21 cellular contexts compared by ENCODE assay signal in the genomic region with DNA sequence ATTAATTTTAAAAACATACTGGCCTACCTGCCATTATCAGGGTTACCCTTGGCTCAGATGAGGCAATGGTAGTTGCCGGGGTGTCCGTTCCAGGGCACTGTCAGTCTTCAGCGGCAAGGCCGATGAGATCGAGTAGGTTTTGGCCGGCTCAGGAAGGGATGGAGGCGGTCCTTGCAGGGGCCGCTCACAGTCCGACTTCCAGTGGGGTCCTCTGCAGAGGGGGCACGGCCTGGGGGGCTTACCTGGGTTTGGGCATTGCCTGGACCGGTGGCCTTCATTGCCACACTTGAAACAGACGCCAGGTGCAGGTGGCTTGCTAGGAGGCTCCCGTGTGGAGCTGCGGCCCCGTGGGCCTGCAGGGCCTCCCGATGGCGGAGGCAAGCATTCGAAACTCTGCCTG. TPM values are rescaled to one million over a fixed set of nuclear protein-coding genes. Genes with fewer than 3 reads are reported as not detected.
DNase-seq lines count a peak whose midpoint lies in the region; ATAC-seq, FAIRE-seq and TF ChIP-seq lines count a peak whose summit lies in the region.
"Had no signal": no experiment of that assay in that cellular context is flagged by ENCODE, and none has a peak within 500 bp of the region (broad histone marks: within the 10 kb centered on the region; RNA-seq: fewer than 3 reads in every experiment).

No MANE protein-coding gene starts in this region.

- peak in 1 of 2 experiments; percentile 15; a peak in 1 of 4 replicates for TF ChIP-seq RAD21 in H1 (IDR thresholded peaks at IDR 0.05 in 1 of 2, conservative IDR thresholded peaks at IDR 0.05 in 1 of 2; ENCODE audit: low read depth in 2 of 2, low read length in 2 of 2)

- H3K9ac ChIP-seq in NT2/D1 (ENCODE audit: insufficient read length, low read depth) = peak overlapping the region; percentile 65
- no peak overlapping the region for H3K9ac ChIP-seq in H1 (replicated peaks in 1 of 4; ENCODE audit: extremely low read depth in 1 of 4, low read depth in 3 of 4, low read length in 3 of 4)

- H3K9me2 ChIP-seq in GM23338 (ENCODE audit: insufficient read depth) = no peaks in the 10 kb centered on the region

- no peak for TF ChIP-seq POLR2A in H1 (IDR thresholded peaks at IDR 0.05; ENCODE audit: control extremely low read depth in 1 of 2, low read depth in 2 of 2, low read length in 2 of 2)
- no peak for TF ChIP-seq POLR2A in spleen (IDR thresholded peaks at IDR 0.05)
- TF ChIP-seq POLR2A in sigmoid colon (IDR thresholded peaks at IDR 0.05) = no peak

- H3K56ac ChIP-seq in H1 (replicated peaks; ENCODE audit: insufficient read length, low read depth, low read length) = no peak overlapping the region

- H3K9me3 ChIP-seq in NT2/D1 (ENCODE audit: insufficient read depth, low read length) = no peaks in the 10 kb centered on the region
- H3K9me3 ChIP-seq in H1 (ENCODE audit: insufficient read depth in 2 of 2, low read depth in 1 of 2, low read length in 1 of 2) = no peaks in the 10 kb centered on the region
- H3K9me3 ChIP-seq in spleen = no peaks in the 10 kb centered on the region
- H3K9me3 ChIP-seq in sigmoid colon = no peaks in the 10 kb centered on the region
- H3K9me3 ChIP-seq: BE2C, SJSA1 had no signal

- no peak overlapping the region for H4K8ac ChIP-seq in H1 (ENCODE audit: extremely low read depth, insufficient read depth, low read length)

- TF ChIP-seq CTCF in GM23338 (conservative IDR thresholded peaks at IDR 0.05; ENCODE audit: low read depth in 2 of 2) (peak in 1 of 2 experiments; percentile 13; a peak in 1 of 4 replicates), H1 (IDR thresholded peaks at IDR 0.05; ENCODE audit: control extremely low read depth in 1 of 3, insufficient read depth in 1 of 3, low read depth in 1 of 3, low read length in 3 of 3) (no peak), spleen (IDR thresholded peaks at IDR 0.05 in 8 of 11, conservative IDR thresholded peaks at IDR 0.05 in 3 of 11) (no peak), sigmoid colon (IDR thresholded peaks at IDR 0.05) (no peak)

- DNase-seq in GM23338 (ENCODE audit: low spot score) (no peak), NT2/D1 (ENCODE audit: low read depth, low spot score) (no peak), H1 (ENCODE audit: low read depth in 1 of 2, low spot score in 2 of 2) (no peak), spleen (peak; percentile 75), left cardiac atrium (no peak), sigmoid colon (no peak)
- DNase-seq: BE2C; CD8-positive, alpha-beta T cell; DMS79 treated with DMSO at 0.1 percent for 48 hours; GM23248; IMR-90; NCI-H1436; NCI-H2029; NCI-H748 treated with DMSO at 0.1 percent for 48 hours; PC-9; SW 1271 had no signal

- POLR2A ChIA-PET in H1 (lab: Charles Lee; ENCODE audit: partially characterized antibody) = interaction anchor here (1.0 to 3.2 kb wide), 6 partner anchors 9 to 75 kb away, joined by 3 to 11 read pairs (median 4); no protein-coding TSS in a partner anchor

- H3K9me3 Mint-ChIP-seq in GM23338 = no peaks in the 10 kb centered on the region; the same call in 2 of the 3 replicates
- H3K9me3 Mint-ChIP-seq: CD8-positive, alpha-beta T cell had no signal

- H2BK12ac ChIP-seq in H1 (ENCODE audit: low read depth, low read length) = peak overlapping the region; percentile 62

- H3K23ac ChIP-seq in H1 (ENCODE audit: insufficient read length) = no peak overlapping the region

- H3K27ac ChIP-seq in GM23338 (ENCODE audit: low read depth) (0 out of 2 replicates have a peak overlapping the region, but pooled peaks have one; percentile 0), H1 (ENCODE audit: low read depth, low read length) (no peak overlapping the region), spleen (no peak overlapping the region), sigmoid colon (no peak overlapping the region)
- H3K27ac ChIP-seq: GM23248, PC-9, SJSA1 had no signal

- H3K79me2 ChIP-seq in GM23338 (replicated peaks; ENCODE audit: insufficient read depth) (peaks cover 6% of the 10 kb centered on the region; the same call in 1 of the 2 replicates), H1 (ENCODE audit: control insufficient read depth in 1 of 2, insufficient read depth in 2 of 2, low read length in 2 of 2) (no peaks in the 10 kb centered on the region; a peak in 1 of 4 replicates)

- H2AK5ac ChIP-seq in H1 (ENCODE audit: low read depth, low read length) = peak overlapping the region; percentile 33; the same call in 1 of the 2 replicates

- H3K4me3 ChIP-seq in GM23338 (no peak overlapping the region), NT2/D1 (ENCODE audit: insufficient read length, low read depth) (no peak overlapping the region), H1 (ENCODE audit: extremely low read depth in 1 of 4, insufficient read depth in 2 of 4, low read depth in 3 of 4, low read length in 4 of 4) (no peak overlapping the region), spleen (no peak overlapping the region), sigmoid colon (no peak overlapping the region)
- H3K4me3 ChIP-seq: GM23248, PC-9, SJSA1 had no signal

- H3K4me1 Mint-ChIP-seq in GM23338 = peaks cover 30% of the 10 kb centered on the region

- ATAC-seq in GM23338 = no peak
- ATAC-seq in left cardiac atrium = no peak
- ATAC-seq in GM18909 (IDR thresholded peaks at IDR 0.05; ENCODE audit: poor library complexity, unreplicated experiment) = no peak
- ATAC-seq: CD8-positive, alpha-beta T cell had no signal

- H3K4me2 ChIP-seq in GM23338 (0 out of 2 replicates have a peak overlapping the region, but pooled peaks have one; percentile 20), H1 (ENCODE audit: insufficient read depth in 1 of 2, low read depth in 2 of 2, low read length in 2 of 2) (peak overlapping the region in 1 of 2 experiments; percentile 38; a peak in 1 of 4 replicates)

- no peak overlapping the region for H2BK120ac ChIP-seq in H1 (replicated peaks; ENCODE audit: low read depth, low read length)

- H3K4me3 Mint-ChIP-seq in GM23338 = no peak overlapping the region
- H3K4me3 Mint-ChIP-seq: CD8-positive, alpha-beta T cell had no signal

- peak overlapping the region; percentile 85 for H4K91ac ChIP-seq in H1 (replicated peaks; ENCODE audit: insufficient read length, low read length)

- no peak for FAIRE-seq in H1 (lab: Jason Lieb, UNC)
- FAIRE-seq: G401.6 had no signal

- no peaks in the 10 kb centered on the region for H4K20me1 ChIP-seq in GM23338 (replicated peaks; ENCODE audit: insufficient read depth)
- no peaks in the 10 kb centered on the region for H4K20me1 ChIP-seq in H1 (replicated peaks in 1 of 2; ENCODE audit: control insufficient read depth in 1 of 2, insufficient read depth in 2 of 2, low read length in 2 of 2)

- no peak overlapping the region for H3K14ac ChIP-seq in H1 (ENCODE audit: insufficient read length)

- H2BK15ac ChIP-seq in H1 (ENCODE audit: low read length) = 0 out of 2 replicates have a peak overlapping the region, but pooled peaks have one; percentile 61

- no peak overlapping the region for H3K27ac Mint-ChIP-seq in GM23338
- H3K27ac Mint-ChIP-seq: CD8-positive, alpha-beta T cell had no signal

- no peaks in the 10 kb centered on the region; the same call in 1 of the 2 replicates for H3K23me2 ChIP-seq in H1 (ENCODE audit: low read depth, low read length)

- H3K27me3 ChIP-seq in GM23338 (ENCODE audit: insufficient read depth) (no peaks in the 10 kb centered on the region), NT2/D1 (ENCODE audit: insufficient read depth, insufficient read length) (no peaks in the 10 kb centered on the region), H1 (replicated peaks in 1 of 4; ENCODE audit: control insufficient read depth in 3 of 4, extremely low read depth in 1 of 4, insufficient read depth in 3 of 4, low read length in 3 of 4) (no peaks in the 10 kb centered on the region), spleen (replicated peaks in 1 of 7) (no peaks in the 10 kb centered on the region), sigmoid colon (no peaks in the 10 kb centered on the region)
- H3K27me3 ChIP-seq: BE2C, SJSA1 had no signal

- intact Hi-C loops in spleen (cut with DNase I; ENCODE audit: low total_unique reads) (no loop called here), left cardiac atrium (cut with DNase I) (no loop called here), sigmoid colon (cut with DNase I) (no loop called here)

- TF ChIP-seq EP300 in H1 (IDR thresholded peaks at IDR 0.05; ENCODE audit: borderline replicate concordance in 1 of 2, low read depth in 2 of 2, low read length in 2 of 2) (no peak), sigmoid colon (IDR thresholded peaks at IDR 0.05) (no peak)

- CTCF ChIA-PET in H1 (lab: Charles Lee; ENCODE audit: partially characterized antibody) = interaction anchor here (0.6 to 1.7 kb wide), 7 partner anchors 8 to 110 kb away, joined by 3 to 5 read pairs (median 3); a partner anchor contains a TSS

- H3K79me1 ChIP-seq in H1 (ENCODE audit: low read depth, low read length) = no peaks in the 10 kb centered on the region

- H3K4me1 ChIP-seq in GM23338 (ENCODE audit: insufficient read depth) = peaks cover 23% of the 10 kb centered on the region; the same call in 1 of the 2 replicates
- peaks cover 9% of the 10 kb centered on the region for H3K4me1 ChIP-seq in NT2/D1 (ENCODE audit: insufficient read depth, insufficient read length)
- peaks cover 11 to 18% (median 14%) of the 10 kb centered on the region in 4 experiments for H3K4me1 ChIP-seq in H1 (replicated peaks in 1 of 4; ENCODE audit: control insufficient read depth in 3 of 4, insufficient read depth in 4 of 4, low read length in 3 of 4)
- H3K4me1 ChIP-seq in spleen = peaks cover 3 to 15% (median 10%) of the 10 kb centered on the region in 6 donors
- peaks cover 0 to 14% (median 9%) of the 10 kb centered on the region in 4 donors for H3K4me1 ChIP-seq in sigmoid colon
- H3K4me1 ChIP-seq: BE2C had no signal

- peak overlapping the region; percentile 48 for H3K18ac ChIP-seq in H1 (ENCODE audit: extremely low read depth, low read length)

- H3K36me3 ChIP-seq in GM23338 (ENCODE audit: insufficient read depth) (peaks cover 5% of the 10 kb centered on the region), NT2/D1 (ENCODE audit: insufficient read depth, insufficient read length, low read length) (peaks cover 51% of the 10 kb centered on the region), H1 (ENCODE audit: control insufficient read depth in 2 of 4, insufficient read depth in 4 of 4, low read length in 3 of 4) (peaks cover 0 to 13% (median 0%) of the 10 kb centered on the region in 4 experiments; a peak in 3 of 8 replicates), spleen (no peaks in the 10 kb centered on the region), sigmoid colon (no peaks in the 10 kb centered on the region)
- H3K36me3 ChIP-seq: BE2C, SJSA1 had no signal

- no peaks in the 10 kb centered on the region for H3F3A ChIP-seq in GM23338 (replicated peaks; ENCODE audit: low read depth)

- H3K36me3 Mint-ChIP-seq in GM23338 (ENCODE audit: low read depth) = peaks cover 14% of the 10 kb centered on the region
- H3K36me3 Mint-ChIP-seq: CD8-positive, alpha-beta T cell had no signal

- peak overlapping the region; percentile 75 for H2BK20ac ChIP-seq in H1 (ENCODE audit: low read length)

- H4K5ac ChIP-seq in H1 (ENCODE audit: insufficient read length, low read depth, low read length) = no peak overlapping the region

- H3K27me3 Mint-ChIP-seq in GM23338 (ENCODE audit: insufficient read depth, low read depth, poor library complexity) = peaks cover 14% of the 10 kb centered on the region

- H2BK5ac ChIP-seq in H1 (ENCODE audit: low read depth, low read length) = peak overlapping the region; percentile 18; the same call in 1 of the 2 replicates

- H2AFZ ChIP-seq in GM23338 (no peak overlapping the region), H1 (ENCODE audit: low read length) (no peak overlapping the region)
- H2AFZ ChIP-seq: PC-9 had no signal

- H3K4ac ChIP-seq in H1 (replicated peaks; ENCODE audit: insufficient read length, low read depth, low read length) = no peak overlapping the region

- WGBS in H1 (ENCODE audit: extremely low coverage in 1 of 2, insufficient coverage in 1 of 2, insufficient read length in 1 of 2, insufficient replicate concordance in 2 of 2, low coverage in 1 of 2, low lambda C conversion rate in 2 of 2, missing lambda C conversion rate in 1 of 2), 2 experiments = 95% methylated on average over 11 of the region's 18 CpGs; no CpG with 5 or more reads in 1 of the 2 experiments
- 91 to 96% (median 94%) methylated on average over 18 of the region's 18 CpGs for WGBS in spleen, 5 donors
- whole genome bisulfite sequencing in sigmoid colon, 2 donors = 88 to 93% methylated on average over 18 of the region's 18 CpGs

RNA-seq across cellular contexts. Expression of a gene that starts 2.5 kb away (rescaled TPM):
- 37.0 and 44.2 TPM in 2 replicates for total RNA-seq in GM23338 (2014; rRNA removed; shearing (Covaris generic))
- 31.7 and 34.1 TPM in 2 replicates for polyA plus RNA-seq in GM23338 (2016; fragmentation: Nextera tagmentation; extraction: Ambion mirVana)
- 14.9 and 17.7 TPM in 2 replicates for total RNA-seq in H1 (2021; fragmentation: NEBNext Ultra II Directional; extraction: Animal tissue kit (Norgen Biotek cat#: 25700))
- 4.0 and 4.2 TPM in 2 replicates for polyA plus RNA-seq in H1 (2011; rRNA removed)
- 5.6 TPM for polyA plus RNA-seq in H1 (2011; cell fraction: cytosol; rRNA removed)
- polyA plus RNA-seq in H1 (2011; cell fraction: nucleus; rRNA removed) = 4.1 TPM
- polyA plus RNA-seq in H1 (2012, experiment 1 of 2) = 5.0 to 5.6 TPM (median 5.4 TPM) in 4 replicates
- 2.3 TPM for polyA plus RNA-seq in H1 (2012, experiment 2 of 2)
- polyA plus RNA-seq in H1 (2013, experiment 1 of 2) = 95.5 TPM
- 113 TPM for polyA plus RNA-seq in H1 (2013, experiment 2 of 2)
- polyA minus RNA-seq in H1 (2011; rRNA and poly(A)+ RNA removed) = 2.5 and 3.7 TPM in 2 replicates
- polyA minus RNA-seq in H1 (2011; cell fraction: cytosol; rRNA and poly(A)+ RNA removed) = 2.5 TPM
- polyA minus RNA-seq in H1 (2011; cell fraction: nucleus; rRNA and poly(A)+ RNA removed) = 1.2 TPM
- not detected for total RNA-seq in spleen
- polyA plus RNA-seq in spleen = under 1 TPM in 1 of 3 donors, not detected in 2; 0.05 TPM
- not detected for total RNA-seq in left cardiac atrium
- total RNA-seq in sigmoid colon = not detected
- under 1 TPM in 1 of 3 donors, not detected in 2; 0.07 TPM for polyA plus RNA-seq in sigmoid colon
- total RNA-seq: GM23248, HT-29, NCI-H460, PC-9, SJSA1 had no signal
- polyA plus RNA-seq: GM23248, IMR-90 had no signal

RNA-seq across cellular contexts. Expression of a gene that starts 29.8 kb away (rescaled TPM):
- 42.4 and 51.5 TPM in 2 replicates for total RNA-seq in GM23338 (2014; rRNA removed; shearing (Covaris generic))
- 71.2 and 75.5 TPM in 2 replicates for polyA plus RNA-seq in GM23338 (2016; fragmentation: Nextera tagmentation; extraction: Ambion mirVana)
- 44.4 and 47.1 TPM in 2 replicates for total RNA-seq in H1 (2021; fragmentation: NEBNext Ultra II Directional; extraction: Animal tissue kit (Norgen Biotek cat#: 25700))
- polyA plus RNA-seq in H1 (2011; rRNA removed) = 17.0 and 18.2 TPM in 2 replicates
- polyA plus RNA-seq in H1 (2011; cell fraction: cytosol; rRNA removed) = 23.3 TPM
- polyA plus RNA-seq in H1 (2011; cell fraction: nucleus; rRNA removed) = 23.3 TPM
- 27.5 to 34.5 TPM (median 31.8 TPM) in 4 replicates for polyA plus RNA-seq in H1 (2012, experiment 1 of 2)
- polyA plus RNA-seq in H1 (2012, experiment 2 of 2) = 22.5 TPM
- polyA plus RNA-seq in H1 (2013, experiment 1 of 2) = 40.8 TPM
- polyA plus RNA-seq in H1 (2013, experiment 2 of 2) = 37.8 TPM
- 12.9 and 14.9 TPM in 2 replicates for polyA minus RNA-seq in H1 (2011; rRNA and poly(A)+ RNA removed)
- polyA minus RNA-seq in H1 (2011; cell fraction: cytosol; rRNA and poly(A)+ RNA removed) = 19.4 TPM
- polyA minus RNA-seq in H1 (2011; cell fraction: nucleus; rRNA and poly(A)+ RNA removed) = 12.8 TPM
- total RNA-seq in spleen = 10 to 100 TPM; 27.2 to 38.8 (median 37.1) TPM
- polyA plus RNA-seq in spleen = 10 to 100 TPM; 12.0 to 18.7 (median 12.1) TPM
- total RNA-seq in left cardiac atrium = 10 to 100 TPM; 46.4 to 49.7 TPM
- 10 to 100 TPM; 53.5 to 67.6 (median 60.7) TPM for total RNA-seq in sigmoid colon
- 10 to 100 TPM; 15.0 to 22.6 (median 15.7) TPM for polyA plus RNA-seq in sigmoid colon

RNA-seq across cellular contexts. Expression of a gene that starts 43.6 kb away (rescaled TPM):
- 50.2 TPM in 2 replicates for total RNA-seq in GM23338 (2014; rRNA removed; shearing (Covaris generic))
- polyA plus RNA-seq in GM23338 (2016; fragmentation: Nextera tagmentation; extraction: Ambion mirVana) (20.3 and 22.5 TPM in 2 replicates), H1 (2011; rRNA removed) (28.9 and 45.5 TPM in 2 replicates), spleen (10 to 100 TPM in 2 of 3 donors, 1 to 10 TPM in 1; 6.1 to 17.4 (median 11.6) TPM), sigmoid colon (10 to 100 TPM in 1 of 3 donors, 1 to 10 TPM in 2; 3.7 to 23.5 (median 4.2) TPM)
- total RNA-seq in H1 (2021; fragmentation: NEBNext Ultra II Directional; extraction: Animal tissue kit (Norgen Biotek cat#: 25700)) = 43.1 and 47.8 TPM in 2 replicates
- polyA plus RNA-seq in H1 (2011; cell fraction: cytosol; rRNA removed) = 35.0 TPM
- polyA plus RNA-seq in H1 (2011; cell fraction: nucleus; rRNA removed) = 77.6 TPM
- 25.0 to 41.3 TPM (median 37.5 TPM) in 4 replicates for polyA plus RNA-seq in H1 (2012, experiment 1 of 2)
- polyA plus RNA-seq in H1 (2012, experiment 2 of 2) = 25.2 TPM
- polyA plus RNA-seq in H1 (2013, experiment 1 of 2) = 19.7 TPM
- 20.5 TPM for polyA plus RNA-seq in H1 (2013, experiment 2 of 2)
- polyA minus RNA-seq in H1 (2011; rRNA and poly(A)+ RNA removed) = 47.7 and 48.4 TPM in 2 replicates
- 20.1 TPM for polyA minus RNA-seq in H1 (2011; cell fraction: cytosol; rRNA and poly(A)+ RNA removed)
- polyA minus RNA-seq in H1 (2011; cell fraction: nucleus; rRNA and poly(A)+ RNA removed) = 70.6 TPM
- total RNA-seq in spleen (10 to 100 TPM; 11.2 to 31.3 (median 20.7) TPM), left cardiac atrium (1 to 10 TPM; 6.5 to 9.9 TPM), sigmoid colon (10 to 100 TPM in 1 of 4 donors, 1 to 10 TPM in 3; 2.8 to 18.3 (median 4.7) TPM)

RNA-seq across cellular contexts. Expression of a gene that starts 51.4 kb away (rescaled TPM):
- total RNA-seq in GM23338 (2014; rRNA removed; shearing (Covaris generic)) = 21.9 and 29.9 TPM in 2 replicates
- 76.7 and 79.9 TPM in 2 replicates for polyA plus RNA-seq in GM23338 (2016; fragmentation: Nextera tagmentation; extraction: Ambion mirVana)
- 31.3 and 31.9 TPM in 2 replicates for total RNA-seq in H1 (2021; fragmentation: NEBNext Ultra II Directional; extraction: Animal tissue kit (Norgen Biotek cat#: 25700))
- polyA plus RNA-seq in H1 (2011; rRNA removed) = 20.4 and 30.7 TPM in 2 replicates
- polyA plus RNA-seq in H1 (2011; cell fraction: cytosol; rRNA removed) = 36.3 TPM
- polyA plus RNA-seq in H1 (2011; cell fraction: nucleus; rRNA removed) = 27.8 TPM
- 15.7 to 22.7 TPM (median 18.7 TPM) in 4 replicates for polyA plus RNA-seq in H1 (2012, experiment 1 of 2)
- polyA plus RNA-seq in H1 (2012, experiment 2 of 2) = 5.0 TPM
- 10.9 TPM for polyA plus RNA-seq in H1 (2013, experiment 1 of 2)
- 9.7 TPM for polyA plus RNA-seq in H1 (2013, experiment 2 of 2)
- polyA minus RNA-seq in H1 (2011; rRNA and poly(A)+ RNA removed) = 56.6 and 90.5 TPM in 2 replicates
- polyA minus RNA-seq in H1 (2011; cell fraction: cytosol; rRNA and poly(A)+ RNA removed) = 19.1 TPM
- 56.2 TPM for polyA minus RNA-seq in H1 (2011; cell fraction: nucleus; rRNA and poly(A)+ RNA removed)
- 10 to 100 TPM; 11.1 to 21.2 (median 17.3) TPM for total RNA-seq in spleen
- 10 to 100 TPM in 1 of 3 donors, 1 to 10 TPM in 2; 7.3 to 10.1 (median 8.7) TPM for polyA plus RNA-seq in spleen
- 1 to 10 TPM; 7.4 to 8.9 TPM for total RNA-seq in left cardiac atrium
- 10 to 100 TPM in 3 of 4 donors, 1 to 10 TPM in 1; 9.6 to 19.4 (median 14.0) TPM for total RNA-seq in sigmoid colon
- polyA plus RNA-seq in sigmoid colon = 1 to 10 TPM; 3.6 to 8.5 (median 8.1) TPM

Comparison
In these comparisons a context has a peak if more than half of its experiments do, and no peak if none do; other contexts are left out.
1. RNA of a gene that starts 2.5 kb away (total RNA-seq): 37.0 to 44.2 TPM in GM23338 and 14.9 to 17.7 TPM in H1; not detected in spleen, not detected in left cardiac atrium and not detected in sigmoid colon; every median in the first group is over 10 times any median in the second.